In the genomic region with DNA sequence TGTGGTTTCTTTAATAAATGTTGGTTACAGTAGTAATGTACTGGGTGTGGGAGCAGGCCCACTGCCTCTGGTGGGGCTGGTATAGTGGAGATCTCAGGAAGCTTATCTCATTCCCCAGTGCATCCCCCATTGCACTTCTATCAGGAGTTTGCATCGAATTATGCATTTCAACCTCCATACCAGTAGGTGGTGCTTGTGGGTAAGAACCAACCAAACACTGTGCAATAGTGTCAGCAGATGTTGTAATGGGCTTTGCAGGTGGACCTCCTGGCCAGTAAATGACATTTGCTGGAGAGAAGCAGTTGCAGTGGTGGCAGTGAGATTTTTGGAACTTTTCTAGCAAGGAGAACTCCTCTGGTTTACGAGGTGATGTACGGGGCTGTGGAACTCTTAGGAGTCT, we compare ENCODE assay signal across 13 cellular contexts.
A peak's percentile ranks its signal among the peaks of the same experiment; 100 is the strongest.
DNase-seq lines count a peak whose midpoint lies in the region; ATAC-seq and TF ChIP-seq lines count a peak whose summit lies in the region.
"Had no signal": no experiment of that assay in that cellular context is flagged by ENCODE, and none has a peak within 500 bp of the region (broad histone marks: within the 10 kb centered on the region; RNA-seq: fewer than 3 reads in every experiment).

No MANE protein-coding gene starts in this region.

- ATAC-seq in GM19395 (IDR thresholded peaks at IDR 0.05; ENCODE audit: unreplicated experiment): peak; percentile 75
- ATAC-seq in HG02571 (IDR thresholded peaks at IDR 0.05; ENCODE audit: unreplicated experiment): no peak

- no peaks in the 10 kb centered on the region for H3K4me1 ChIP-seq in uterus
- H3K4me1 ChIP-seq: SJSA1, vagina had no signal

- no peak overlapping the region for H3K4me3 ChIP-seq in GM12864 (ENCODE audit: low read depth, low read length)
- no peak overlapping the region for H3K4me3 ChIP-seq in epithelial cell of proximal tubule (ENCODE audit: low read depth, low read length)
- no peak overlapping the region for H3K4me3 ChIP-seq in uterus
- H3K4me3 ChIP-seq: SJSA1, skin epidermis, vagina had no signal

- H3K9me3 ChIP-seq in uterus: no peaks in the 10 kb centered on the region
- H3K9me3 ChIP-seq: SJSA1, vagina had no signal

- in situ Hi-C loops in KBM-7 (cut with MboI; ENCODE audit: low pct_unique_long_range_greater_than_20kb, low sequenced_read_pairs): no loop called here

- no peaks in the 10 kb centered on the region for H3K27me3 ChIP-seq in uterus
- H3K27me3 ChIP-seq: SJSA1, vagina had no signal

- H3K36me3 ChIP-seq in uterus: no peaks in the 10 kb centered on the region
- H3K36me3 ChIP-seq: SJSA1, vagina had no signal

- intact Hi-C loops in uterus (cut with DNase I; ENCODE audit: low total_unique reads): no loop called here

- H3K27ac ChIP-seq in uterus: no peak overlapping the region
- H3K27ac ChIP-seq: SJSA1, skin epidermis, vagina had no signal

- no peak for TF ChIP-seq POLR2A in uterus (IDR thresholded peaks at IDR 0.05)

- no peak for DNase-seq in GM12864 (ENCODE audit: low read depth)
- DNase-seq in KBM-7: peak; percentile 26
- DNase-seq in epithelial cell of proximal tubule (ENCODE audit: low read depth): no peak
- no peak for DNase-seq in OCI-M2 (lab: John Stamatoyannopoulos, UW; ENCODE audit: unreplicated experiment)
- no peak for DNase-seq in uterus
- DNase-seq in amygdala (lab: John Stamatoyannopoulos, UW): no peak
- DNase-seq: activated CD4-positive, alpha-beta T cell treated with anti-CD3 and anti-CD28 coated beads, Interleukin-2, amount 50 U/mL, for 48 hours; activated naive CD4-positive, alpha-beta T cell treated with anti-CD3 and anti-CD28 coated beads for 36 hours had no signal

- TF ChIP-seq CTCF in GM12864 (IDR thresholded peaks at IDR 0.05; ENCODE audit: low read depth, low read length, missing control alignments): peak; percentile 42
- peak; percentile 4 for TF ChIP-seq CTCF in epithelial cell of proximal tubule (conservative IDR thresholded peaks at IDR 0.05; ENCODE audit: low read depth, low read length)
- TF ChIP-seq CTCF in uterus (IDR thresholded peaks at IDR 0.05): no peak

Comparison
In these comparisons a context has a peak if more than half of its experiments do, and no peak if none do; other contexts are left out.
1. CTCF ChIP-seq: peak in GM12864 (single experiment) and epithelial cell of proximal tubule (single experiment); none in uterus (0 of 4).